ENCODE assay signal across 19 cellular contexts in the genomic region with DNA sequence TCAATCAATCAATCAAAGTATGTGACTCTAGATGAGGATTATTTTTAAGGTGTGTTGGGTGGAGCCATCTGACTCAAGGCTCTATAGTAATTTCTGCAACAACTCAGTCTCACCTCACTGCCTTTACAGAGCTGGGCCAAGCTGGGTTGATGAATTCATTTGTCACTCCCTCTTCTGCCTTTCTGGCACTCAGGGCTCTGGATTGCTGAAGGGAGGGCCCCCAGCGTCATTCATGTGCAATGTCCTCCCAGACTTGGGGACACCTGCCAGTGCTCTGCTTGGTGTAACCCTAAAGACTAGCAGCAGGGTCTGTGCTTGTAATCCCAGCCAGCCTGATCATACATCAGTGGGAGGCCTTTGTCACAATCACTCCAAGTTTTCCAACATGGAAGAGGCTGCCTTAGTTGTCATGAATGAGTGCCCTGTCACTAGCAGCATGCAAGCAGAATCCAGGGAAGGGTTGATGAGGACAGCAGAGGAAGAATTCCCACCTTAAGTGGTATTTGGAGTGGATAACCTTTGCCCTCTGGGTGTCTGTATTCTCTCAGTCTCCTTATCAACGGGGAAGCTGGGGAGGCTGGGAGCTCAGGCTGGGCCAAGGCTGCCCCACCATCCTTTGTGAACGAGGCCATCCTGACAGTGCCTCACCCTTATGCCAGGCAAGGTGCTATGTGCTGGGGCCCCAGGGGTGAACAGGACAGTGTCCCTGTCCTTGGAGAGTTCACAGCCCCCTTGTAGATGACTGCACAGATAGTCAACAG. TPM values are rescaled to one million over a fixed set of nuclear protein-coding genes. Genes with fewer than 3 reads are reported as not detected.
DNase-seq lines count a peak whose midpoint lies in the region; TF ChIP-seq lines count a peak whose summit lies in the region.
"Had no signal": no experiment of that assay in that cellular context is flagged by ENCODE, and none has a peak within 500 bp of the region (broad histone marks: within the 10 kb centered on the region; RNA-seq: fewer than 3 reads in every experiment).

No MANE protein-coding gene starts in this region.

- no peaks in the 10 kb centered on the region for H3K9me3 ChIP-seq in BLaER1
- H3K9me3 ChIP-seq in colonic mucosa, result no peaks in the 10 kb centered on the region
- no peaks in the 10 kb centered on the region for H3K9me3 ChIP-seq in sigmoid colon
- H3K9me3 ChIP-seq: esophagus squamous epithelium had no signal

- H3K9ac ChIP-seq in BLaER1 (0 out of 2 replicates have a peak overlapping the region, but pooled peaks have one; percentile 20), colonic mucosa (ENCODE audit: low read depth in 2 of 2, low read length in 2 of 2) (peak overlapping the region; percentile 20 to 51)

- H3K27me3 ChIP-seq in BLaER1, result no peaks in the 10 kb centered on the region
- H3K27me3 ChIP-seq in colonic mucosa, result no peaks in the 10 kb centered on the region
- peaks cover 0 to 15% (median 0%) of the 10 kb centered on the region in 3 donors for H3K27me3 ChIP-seq in sigmoid colon

- TF ChIP-seq CTCF in colonic mucosa (IDR thresholded peaks at IDR 0.05) (no peak), nephron progenitor cell (IDR thresholded peaks at IDR 0.05) (no peak), sigmoid colon (IDR thresholded peaks at IDR 0.05) (no peak)

- DNase-seq in DMS79 (lab: John Stamatoyannopoulos, UW) (peak; percentile 29), colonic mucosa (no peak), nephron progenitor cell (no peak), sigmoid colon (no peak), DMS 273 (lab: John Stamatoyannopoulos, UW; ENCODE audit: unreplicated experiment) (no peak), NCI-H526 (lab: John Stamatoyannopoulos, UW) (no peak)
- DNase-seq: activated CD8-positive, alpha-beta memory T cell treated with anti-CD3 and anti-CD28 coated beads for 24 hours; AML-193; caudate nucleus; esophagus squamous epithelium; GF-D8; GOT3; NCI-H1105 treated with DMSO at 0.1 percent for 48 hours; NCI-H2171 treated with DMSO at 0.1 percent for 48 hours; NCI-H82; stimulated activated CD4-positive, alpha-beta T cell treated with anti-CD3 and anti-CD28 coated beads, Interleukin-1b, Interleukin-23, amount 100 ng/mL, for 48 hours; stimulated activated naive CD4-positive, alpha-beta T cell had no signal

- peaks cover 17% of the 10 kb centered on the region for H4K20me1 ChIP-seq in BLaER1

- H3K4me3 Mint-ChIP-seq in nephron progenitor cell, result no peak overlapping the region
- H3K4me3 Mint-ChIP-seq: activated T-helper 17 cell treated with anti-CD3 and anti-CD28 coated beads, Interleukin-2, amount 50 U/mL, for 72 hours had no signal

- peak overlapping the region; percentile 15 for H3K27ac Mint-ChIP-seq in nephron progenitor cell
- H3K27ac Mint-ChIP-seq: activated T-helper 17 cell treated with anti-CD3 and anti-CD28 coated beads, Interleukin-2, amount 50 U/mL, for 72 hours had no signal

- TF ChIP-seq EP300 in sigmoid colon (IDR thresholded peaks at IDR 0.05), result no peak

- TF ChIP-seq POLR2A in sigmoid colon (IDR thresholded peaks at IDR 0.05), result no peak

- peaks cover 82% of the 10 kb centered on the region for H3K4me1 ChIP-seq in BLaER1
- H3K4me1 ChIP-seq in colonic mucosa, result peaks cover 18% of the 10 kb centered on the region
- peaks cover 0 to 32% (median 18%) of the 10 kb centered on the region in 4 donors for H3K4me1 ChIP-seq in sigmoid colon

- H3K4me3 ChIP-seq in BLaER1 (no peak overlapping the region), colonic mucosa (no peak overlapping the region), sigmoid colon (no peak overlapping the region)
- H3K4me3 ChIP-seq: esophagus squamous epithelium had no signal

- H3K36me3 Mint-ChIP-seq in nephron progenitor cell (ENCODE audit: low read depth), result no peaks in the 10 kb centered on the region

- H3K9me3 Mint-ChIP-seq in nephron progenitor cell, result no peaks in the 10 kb centered on the region
- H3K9me3 Mint-ChIP-seq: activated T-helper 17 cell treated with anti-CD3 and anti-CD28 coated beads, Interleukin-2, amount 50 U/mL, for 72 hours had no signal

- intact Hi-C loops in colonic mucosa (cut with DNase I), result no loop called here
- intact Hi-C loops in sigmoid colon (cut with DNase I), result no loop called here

- no peaks in the 10 kb centered on the region for H3K36me3 ChIP-seq in BLaER1
- H3K36me3 ChIP-seq in colonic mucosa, result no peaks in the 10 kb centered on the region
- no peaks in the 10 kb centered on the region for H3K36me3 ChIP-seq in sigmoid colon
- H3K36me3 ChIP-seq: esophagus squamous epithelium had no signal

- peaks cover 69% of the 10 kb centered on the region for H3K4me1 Mint-ChIP-seq in nephron progenitor cell

- peak overlapping the region; percentile 98 for H3K27ac ChIP-seq in BLaER1
- peak overlapping the region; percentile 95 for H3K27ac ChIP-seq in colonic mucosa
- no peak overlapping the region for H3K27ac ChIP-seq in sigmoid colon

- H3K27me3 Mint-ChIP-seq in nephron progenitor cell (ENCODE audit: low read depth, poor library complexity), result peaks cover 18% of the 10 kb centered on the region

- H3K4me2 ChIP-seq in BLaER1, result peak overlapping the region; percentile 85

- WGBS in sigmoid colon, 2 donors, result 16 to 70% methylated on average over 3 of the region's 3 CpGs

RNA-seq across cellular contexts. Expression of gene TP53I11, which starts 2.0 kb away (rescaled TPM):
- 100 to 1,000 TPM; 103 to 158 TPM for total RNA-seq in colonic mucosa
- 10 to 100 TPM; 12.4 to 31.0 (median 24.3) TPM for total RNA-seq in sigmoid colon
- 10 to 100 TPM; 12.0 to 67.0 (median 14.4) TPM for polyA plus RNA-seq in sigmoid colon

Comparison
In these comparisons a context has a peak if more than half of its experiments do, and no peak if none do; other contexts are left out.
1. H3K27ac ChIP-seq: peak in BLaER1 (single experiment) and colonic mucosa (single experiment); none in sigmoid colon (0 of 4).